In genomic region chr6:25498510-25498909, GRCh38 we compare ENCODE assay signal across 19 cellular contexts.
A peak's percentile ranks its signal among the peaks of the same experiment; 100 is the strongest.
DNase-seq lines count a peak whose midpoint lies in the region; ATAC-seq and TF ChIP-seq lines count a peak whose summit lies in the region.
"Had no signal": no experiment of that assay in that cellular context is flagged by ENCODE, and none has a peak within 500 bp of the region (broad histone marks: within the 10 kb centered on the region; RNA-seq: fewer than 3 reads in every experiment).

No MANE protein-coding gene starts in this region.

- no peaks in the 10 kb centered on the region for H3K9me3 Mint-ChIP-seq in GM23338
- no peaks in the 10 kb centered on the region for H3K9me3 Mint-ChIP-seq in MCF 10A (ENCODE audit: unreplicated experiment)
- H3K9me3 Mint-ChIP-seq: CD4-positive, CD25-positive, alpha-beta regulatory T cell had no signal

- H3K27me3 ChIP-seq in GM23338 (ENCODE audit: insufficient read depth) (no peaks in the 10 kb centered on the region), trophoblast cell (ENCODE audit: insufficient read depth, low read length) (no peaks in the 10 kb centered on the region)
- H3K27me3 ChIP-seq: BE2C had no signal

- H3K27ac Mint-ChIP-seq in GM23338 (0 out of 2 replicates have a peak overlapping the region, but pooled peaks have one; percentile 41), MCF 10A (ENCODE audit: low read depth, unreplicated experiment) (no peak overlapping the region)
- H3K27ac Mint-ChIP-seq: CD4-positive, CD25-positive, alpha-beta regulatory T cell had no signal

- ATAC-seq in GM23338, result peak; percentile 59
- ATAC-seq in esophagus mucosa, result no peak
- ATAC-seq: K562 had no signal

- no peak overlapping the region for H4K12ac ChIP-seq in trophoblast cell (ENCODE audit: low read depth, low read length)

- DNase-seq in GM23338 (ENCODE audit: low spot score) (no peak), fibroblast of gingiva (ENCODE audit: low read depth) (peak; percentile 63), trophoblast cell (no peak), MCF 10A (ENCODE audit: unreplicated experiment) (no peak), mesenteric fat pad (ENCODE audit: low spot score) (no peak), inferior parietal cortex (ENCODE audit: extremely low spot score) (no peak)
- DNase-seq: BE2C; C1 segment of cervical spinal cord; Caco-2; CD4-positive, CD25-positive, alpha-beta regulatory T cell; DMS153; DMS79; GDM1; IMR-90 had no signal

- no peaks in the 10 kb centered on the region for H3K9me2 ChIP-seq in GM23338 (ENCODE audit: insufficient read depth)

- peaks cover 9% of the 10 kb centered on the region for H3K4me1 ChIP-seq in GM23338 (ENCODE audit: insufficient read depth)
- peaks cover 0 to 5% of the 10 kb centered on the region in 2 experiments for H3K4me1 ChIP-seq in trophoblast cell (ENCODE audit: control insufficient read depth in 1 of 2, insufficient read depth in 2 of 2, low read length in 2 of 2)

- WGBS in trophoblast cell (ENCODE audit: extremely low coverage, insufficient coverage, insufficient read length), result no CpG with 5 or more reads among the region's 4 CpGs

- no peak overlapping the region for H2AK5ac ChIP-seq in trophoblast cell (ENCODE audit: low read length)

- H3K14ac ChIP-seq in trophoblast cell (ENCODE audit: low read length), result no peak overlapping the region

- H3K27me3 Mint-ChIP-seq in GM23338 (ENCODE audit: insufficient read depth, low read depth, poor library complexity), result peaks cover under 1% of the 10 kb centered on the region
- no peaks in the 10 kb centered on the region for H3K27me3 Mint-ChIP-seq in MCF 10A (ENCODE audit: insufficient read depth, unreplicated experiment)
- H3K27me3 Mint-ChIP-seq: CD4-positive, CD25-positive, alpha-beta regulatory T cell had no signal

- H3K79me2 ChIP-seq in GM23338 (replicated peaks; ENCODE audit: insufficient read depth) (no peaks in the 10 kb centered on the region), trophoblast cell (ENCODE audit: control insufficient read depth, insufficient read depth, low read length, poor library complexity) (no peaks in the 10 kb centered on the region)

- H3K27ac ChIP-seq in GM23338 (ENCODE audit: low read depth) (peak overlapping the region; percentile 46; the same call in 1 of the 2 replicates), VCaP (peak overlapping the region; percentile 51; the same call in 1 of the 2 replicates), trophoblast cell (ENCODE audit: low read depth, low read length) (no peak overlapping the region)
- H3K27ac ChIP-seq: HL-60 had no signal

- no peak overlapping the region for H2BK5ac ChIP-seq in trophoblast cell (ENCODE audit: low read depth, low read length, poor library complexity)

- H3K4ac ChIP-seq in trophoblast cell (ENCODE audit: low read depth, low read length), result no peak overlapping the region

- no TSS peak for BruUV-seq in MCF 10A (replicated peaks; lab: Mats Ljungman, UMichigan)

- no peak overlapping the region for H3K9ac ChIP-seq in trophoblast cell (ENCODE audit: low read length)

- intact Hi-C loops in MCF 10A (cut with micrococcal nuclease), result no loop called here

- no peak overlapping the region for H3K18ac ChIP-seq in trophoblast cell (ENCODE audit: low read length)

- H2AFZ ChIP-seq in GM23338 (no peak overlapping the region), trophoblast cell (ENCODE audit: insufficient read depth, low read length, poor library complexity) (no peak overlapping the region)

- no peak overlapping the region for H2BK120ac ChIP-seq in trophoblast cell (ENCODE audit: insufficient read depth, low read length, poor library complexity)

- H4K20me1 ChIP-seq in GM23338 (replicated peaks; ENCODE audit: insufficient read depth), result peaks cover 6% of the 10 kb centered on the region

- H3F3A ChIP-seq in GM23338 (replicated peaks; ENCODE audit: low read depth), result no peaks in the 10 kb centered on the region

- no peak overlapping the region for H2BK12ac ChIP-seq in trophoblast cell (ENCODE audit: low read length)

- peak overlapping the region; percentile 73 for H4K91ac ChIP-seq in trophoblast cell (ENCODE audit: low read depth, low read length)

- H3K4me1 Mint-ChIP-seq in GM23338, result peaks cover 21% of the 10 kb centered on the region
- H3K4me1 Mint-ChIP-seq in MCF 10A (ENCODE audit: insufficient read depth, unreplicated experiment), result no peaks in the 10 kb centered on the region
- H3K4me1 Mint-ChIP-seq: CD4-positive, CD25-positive, alpha-beta regulatory T cell had no signal

- H3K4me2 ChIP-seq in GM23338 (no peak overlapping the region), trophoblast cell (ENCODE audit: low read length) (no peak overlapping the region)

- TF ChIP-seq CTCF in GM23338 (conservative IDR thresholded peaks at IDR 0.05; ENCODE audit: low read depth in 2 of 2) (no peak), VCaP (conservative IDR thresholded peaks at IDR 0.05) (no peak), MCF 10A (IDR thresholded peaks at IDR 0.05; ENCODE audit: unreplicated experiment) (no peak)

- no peak overlapping the region for H4K8ac ChIP-seq in trophoblast cell (ENCODE audit: low read depth, low read length)

- no peaks in the 10 kb centered on the region for H3K36me3 ChIP-seq in GM23338 (ENCODE audit: insufficient read depth)
- no peaks in the 10 kb centered on the region for H3K36me3 ChIP-seq in trophoblast cell (ENCODE audit: control insufficient read depth in 1 of 2, insufficient read depth in 2 of 2, low read length in 2 of 2)
- H3K36me3 ChIP-seq: BE2C, HAP-1 had no signal

- no peak overlapping the region for H3K23ac ChIP-seq in trophoblast cell (ENCODE audit: low read length)

- H3K9me3 ChIP-seq in trophoblast cell (ENCODE audit: insufficient read depth, low read depth, low read length), result no peaks in the 10 kb centered on the region
- H3K9me3 ChIP-seq: BE2C, Caco-2, HAP-1 had no signal

- H3K4me3 Mint-ChIP-seq in GM23338 (no peak overlapping the region), MCF 10A (ENCODE audit: unreplicated experiment) (no peak overlapping the region)
- H3K4me3 Mint-ChIP-seq: CD4-positive, CD25-positive, alpha-beta regulatory T cell had no signal

- H3K36me3 Mint-ChIP-seq in GM23338 (ENCODE audit: low read depth) (peaks cover 4% of the 10 kb centered on the region; the same call in 1 of the 3 replicates), MCF 10A (ENCODE audit: insufficient read depth, unreplicated experiment) (peaks cover 14% of the 10 kb centered on the region)

- POLR2A ChIA-PET in MCF 10A (lab: Yijun Ruan, JAX), result no interaction called here

- no peak overlapping the region for H3K4me3 ChIP-seq in GM23338
- no peak overlapping the region for H3K4me3 ChIP-seq in trophoblast cell (ENCODE audit: low read depth, low read length)
- H3K4me3 ChIP-seq: HAP-1, K562 had no signal

- CTCF ChIA-PET in MCF 10A (lab: Yijun Ruan, JAX), result no interaction called here

- H3K79me1 ChIP-seq in trophoblast cell (ENCODE audit: low read length), result peaks cover 4% of the 10 kb centered on the region

TF ChIP-seq in GM23338, 12 proteins besides CTCF, POLR2A, EP300 and RAD21 (continues in another document):
- TF ChIP-seq STAT1 (IDR thresholded peaks at IDR 0.05; ENCODE audit: unreplicated experiment) (no peak), ZNF331 (CRISPR knock-in tag; IDR thresholded peaks at IDR 0.05; ENCODE audit: low read depth) (no peak), NANOG (IDR thresholded peaks at IDR 0.05; ENCODE audit: borderline replicate concordance) (no peak), ETS1 (IDR thresholded peaks at IDR 0.05) (no peak), JUNB (IDR thresholded peaks at IDR 0.05; ENCODE audit: unreplicated experiment) (no peak), REST (IDR thresholded peaks at IDR 0.05; ENCODE audit: unreplicated experiment) (no peak), CREB1 (CRISPR knock-in tag; IDR thresholded peaks at IDR 0.05; ENCODE audit: low read depth) (no peak), ZNF114 (CRISPR knock-in tag; IDR thresholded peaks at IDR 0.05) (no peak)
